In genomic region chr17:50903604-50904521, GRCh38 we compare ENCODE assay signal across 8 cellular contexts. TPM values are rescaled to one million over a fixed set of nuclear protein-coding genes. Genes with fewer than 3 reads are reported as not detected.
A peak's percentile ranks its signal among the peaks of the same experiment; 100 is the strongest.
DNase-seq lines count a peak whose midpoint lies in the region; ATAC-seq and TF ChIP-seq lines count a peak whose summit lies in the region.

No MANE protein-coding gene starts in this region.

- no peaks in the 10 kb centered on the region for H3K9me3 ChIP-seq in fibroblast of lung (ENCODE audit: control insufficient read depth, insufficient read depth, low read depth, low read length)
- H3K9me3 ChIP-seq in skeletal muscle tissue (ENCODE audit: control insufficient read depth in 3 of 3, low read length in 3 of 3) = no peaks in the 10 kb centered on the region

- H3K4me3 ChIP-seq in fibroblast of lung (replicated peaks in 1 of 4; ENCODE audit: control extremely low read depth in 1 of 4, insufficient read depth in 1 of 4, low read depth in 3 of 4, low read length in 4 of 4) (no peak overlapping the region), skeletal muscle tissue (ENCODE audit: low read length in 3 of 3) (peak overlapping the region in 2 of 3 donors; percentile 41 to 46)

- H2AFZ ChIP-seq in fibroblast of lung (ENCODE audit: low read length) = peak overlapping the region; percentile 57

- H3K27ac Mint-ChIP-seq in T-helper 2 cell treated with Interferon-gamma antibody and Interleukin-4, amounts not matched to agents 5 μg/mL and 100 μg/mL, for 36 hours = peak overlapping the region; percentile 1

- ATAC-seq in HG02852 (IDR thresholded peaks at IDR 0.05; ENCODE audit: unreplicated experiment) (no peak), GM21825 (IDR thresholded peaks at IDR 0.05; ENCODE audit: unreplicated experiment) (no peak)

- H3K27me3 ChIP-seq in fibroblast of lung (ENCODE audit: control insufficient read depth, insufficient read depth, low read length) (no peaks in the 10 kb centered on the region), skeletal muscle tissue (ENCODE audit: control insufficient read depth in 3 of 3, insufficient read depth in 3 of 3, low read length in 3 of 3) (no peaks in the 10 kb centered on the region)

- H4K20me1 ChIP-seq in fibroblast of lung (ENCODE audit: control insufficient read depth, extremely low read depth, insufficient read depth, low read length) = no peaks in the 10 kb centered on the region

- H3K27me3 Mint-ChIP-seq in T-helper 2 cell treated with Interferon-gamma antibody and Interleukin-4, amounts not matched to agents 5 μg/mL and 100 μg/mL, for 36 hours (ENCODE audit: low read depth) = no peaks in the 10 kb centered on the region

- no peaks in the 10 kb centered on the region for H3K36me3 Mint-ChIP-seq in T-helper 2 cell treated with Interferon-gamma antibody and Interleukin-4, amounts not matched to agents 5 μg/mL and 100 μg/mL, for 36 hours (ENCODE audit: low read depth)

- H3K79me2 ChIP-seq in fibroblast of lung (ENCODE audit: control insufficient read depth, insufficient read depth, low read length) = no peaks in the 10 kb centered on the region

- no peak for TF ChIP-seq CTCF in fibroblast of lung (conservative IDR thresholded peaks at IDR 0.05 in 1 of 2, IDR thresholded peaks at IDR 0.05 in 1 of 2; ENCODE audit: low read depth in 1 of 2, low read length in 2 of 2)

- H3K9ac ChIP-seq in fibroblast of lung (ENCODE audit: insufficient read depth, low read length) (no peak overlapping the region), skeletal muscle tissue (ENCODE audit: low read depth in 1 of 3, low read length in 3 of 3) (peak overlapping the region; percentile 55 to 85 (median 79))

- no peak overlapping the region for H3K4me3 Mint-ChIP-seq in T-helper 2 cell treated with Interferon-gamma antibody and Interleukin-4, amounts not matched to agents 5 μg/mL and 100 μg/mL, for 36 hours

- peaks cover 12% of the 10 kb centered on the region for H3K4me1 ChIP-seq in fibroblast of lung (ENCODE audit: control insufficient read depth, extremely low read depth, insufficient read depth, low read length)
- H3K4me1 ChIP-seq in skeletal muscle tissue (ENCODE audit: control insufficient read depth in 3 of 3, insufficient read depth in 3 of 3, low read length in 3 of 3) = peaks cover 26 to 47% (median 39%) of the 10 kb centered on the region in 3 donors

- no peaks in the 10 kb centered on the region for H3K9me3 Mint-ChIP-seq in T-helper 2 cell treated with Interferon-gamma antibody and Interleukin-4, amounts not matched to agents 5 μg/mL and 100 μg/mL, for 36 hours

- H3K27ac ChIP-seq in fibroblast of lung (ENCODE audit: insufficient read depth, low read length) (peak overlapping the region; percentile 47), skeletal muscle tissue (ENCODE audit: low read depth, low read length) (peak overlapping the region; percentile 91)

- H3K4me2 ChIP-seq in fibroblast of lung (ENCODE audit: extremely low read depth, insufficient read depth, low read length) = peak overlapping the region; percentile 65

- H3K36me3 ChIP-seq in fibroblast of lung (ENCODE audit: control insufficient read depth, insufficient read depth, low read length) (no peaks in the 10 kb centered on the region), skeletal muscle tissue (ENCODE audit: control insufficient read depth in 3 of 3, insufficient read depth in 3 of 3, low read length in 3 of 3) (no peaks in the 10 kb centered on the region)

- peak; percentile 68 for DNase-seq in DMS 273 (lab: John Stamatoyannopoulos, UW; ENCODE audit: unreplicated experiment)
- no peak for DNase-seq in DMS 273 treated with DMSO at 0.1 percent for 48 hours (lab: John Stamatoyannopoulos, UW)
- peak; percentile 10 for DNase-seq in T-helper 2 cell treated with Interferon-gamma antibody and Interleukin-4, amounts not matched to agents 5 μg/mL and 100 μg/mL, for 36 hours (ENCODE audit: low spot score)
- DNase-seq in fibroblast of lung (ENCODE audit: low read depth in 2 of 2) = peak; percentile 62 to 86
- no peak for DNase-seq in UCSD-AML1 (lab: John Stamatoyannopoulos, UW; ENCODE audit: unreplicated experiment)

- H3K4me1 Mint-ChIP-seq in T-helper 2 cell treated with Interferon-gamma antibody and Interleukin-4, amounts not matched to agents 5 μg/mL and 100 μg/mL, for 36 hours (ENCODE audit: low read depth) = peaks cover 23% of the 10 kb centered on the region

RNA-seq across cellular contexts. Expression of gene TOB1, which starts 37.7 kb away (rescaled TPM):
- total RNA-seq in fibroblast of lung (10.3 and 22.0 TPM in 2 replicates), skeletal muscle tissue (27.1 TPM)
- 39.6 and 40.5 TPM in 2 replicates for polyA plus RNA-seq in fibroblast of lung
- 45.5 and 50.7 TPM in 2 replicates for polyA plus RNA-seq in fibroblast of lung (2012)
- polyA minus RNA-seq in fibroblast of lung (ENCODE audit: low replicate concordance) = 43.9 and 85.0 TPM in 2 replicates

Comparison
In these comparisons a context has a peak if more than half of its experiments do, and no peak if none do; other contexts are left out.
1. DNase-seq: peak in DMS 273 (single experiment), T-helper 2 cell treated with Interferon-gamma antibody and Interleukin-4, amounts not matched to agents 5 μg/mL and 100 μg/mL, for 36 hours (single experiment) and fibroblast of lung (2 of 2); none in DMS 273 treated with DMSO at 0.1 percent for 48 hours (single experiment) and UCSD-AML1 (single experiment).
2. H3K4me3 ChIP-seq: peak in skeletal muscle tissue (2 of 3); none in fibroblast of lung (0 of 4).